Comparison of ENCODE assay signal across 26 cellular contexts in the genomic region with DNA sequence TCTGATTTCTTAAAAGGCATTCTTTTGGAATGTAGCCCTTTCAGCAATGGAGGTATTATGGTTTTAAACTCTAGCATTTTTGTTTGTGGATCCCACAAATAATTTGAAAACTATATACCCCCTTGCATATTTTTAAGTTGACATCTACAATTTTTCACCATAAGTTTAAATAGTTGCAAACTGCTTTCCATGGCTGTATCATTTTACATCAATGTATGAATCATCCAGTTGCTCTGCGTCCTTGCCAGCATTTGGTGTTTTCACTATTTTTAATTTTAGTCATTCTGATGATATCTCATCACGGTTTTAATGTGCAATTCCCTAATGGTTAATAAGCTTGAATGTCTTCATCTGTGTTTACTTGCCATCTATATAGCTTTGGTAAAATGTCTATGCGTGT. TPM values are rescaled to one million over a fixed set of nuclear protein-coding genes. Genes with fewer than 3 reads are reported as not detected.
DNase-seq lines count a peak whose midpoint lies in the region; ATAC-seq, FAIRE-seq and TF ChIP-seq lines count a peak whose summit lies in the region.
"Had no signal": no experiment of that assay in that cellular context is flagged by ENCODE, and none has a peak within 500 bp of the region (broad histone marks: within the 10 kb centered on the region; RNA-seq: fewer than 3 reads in every experiment).

No MANE protein-coding gene starts in this region.

- no peaks in the 10 kb centered on the region for H3K9me3 Mint-ChIP-seq in activated CD4-positive, alpha-beta T cell treated with anti-CD3 and anti-CD28 coated beads for 36 hours (ENCODE audit: low read depth)
- H3K9me3 Mint-ChIP-seq: activated naive CD4-positive, alpha-beta T cell treated with anti-CD3 and anti-CD28 coated beads, Interleukin-2, amount 10 ng/mL, durations not matched to agents 7 days and 5 days; T-cell had no signal

- FAIRE-seq in bronchial epithelial cell (lab: Jason Lieb, UNC), result no peak
- FAIRE-seq: keratinocyte had no signal

- no peaks in the 10 kb centered on the region for H4K20me1 ChIP-seq in hepatocyte (ENCODE audit: insufficient read depth, poor library complexity, severe bottlenecking)

- CTCF ChIA-PET in activated CD4-positive, alpha-beta T cell treated with anti-CD3 and anti-CD28 coated beads for 36 hours (lab: Charles Lee), result interaction anchor here (0.7 to 1.9 kb wide), 6 partner anchors 11 to 81 kb away, joined by 3 to 6 read pairs (median 3); no protein-coding TSS in a partner anchor

- no peaks in the 10 kb centered on the region for H3K27me3 ChIP-seq in bronchial epithelial cell (ENCODE audit: control insufficient read depth, insufficient read depth, low read length)
- H3K27me3 ChIP-seq in hepatocyte, result no peaks in the 10 kb centered on the region
- H3K27me3 ChIP-seq: cardiac muscle cell, esophagus squamous epithelium, neutrophil had no signal

- POLR2A ChIA-PET in activated CD4-positive, alpha-beta T cell treated with anti-CD3 and anti-CD28 coated beads for 36 hours (lab: Charles Lee), result no interaction called here

- no peak for DNase-seq in activated CD4-positive, alpha-beta T cell treated with anti-CD3 and anti-CD28 coated beads for 36 hours
- DNase-seq in activated CD4-positive, alpha-beta T cell treated with anti-CD3 and anti-CD28 coated beads for 4 hours, result no peak
- DNase-seq in M059J (ENCODE audit: low read depth) (peak; percentile 65), bronchial epithelial cell (ENCODE audit: low read depth) (peak; percentile 46), foreskin fibroblast (peak; percentile 45 to 65), hepatocyte (ENCODE audit: low spot score) (no peak), NCI-H2227 treated with DMSO at 0.1 percent for 48 hours (lab: John Stamatoyannopoulos, UW) (no peak), NCI-H510A treated with DMSO at 0.1 percent for 48 hours (lab: John Stamatoyannopoulos, UW) (no peak)
- DNase-seq: activated CD4-positive, alpha-beta T cell treated with anti-CD3 and anti-CD28 coated beads, Interleukin-2, amount 50 U/mL, for 48 hours; activated naive CD4-positive, alpha-beta T cell treated with anti-CD3 and anti-CD28 coated beads, Interleukin-2, amount 10 ng/mL, durations not matched to agents 7 days and 5 days; effector CD8-positive, alpha-beta T cell; esophagus squamous epithelium; GDM1; hippocampal formation; KBM-7; NCI-H1092; NCI-H2081 treated with DMSO at 0.1 percent for 48 hours; NCI-H524 treated with DMSO at 0.1 percent for 48 hours; stimulated activated CD4-positive, alpha-beta T cell treated with anti-CD3 and anti-CD28 coated beads, Interleukin-4, amount 100 ng/mL, for 24 hours; T-cell had no signal

- ATAC-seq in activated CD4-positive, alpha-beta T cell treated with anti-CD3 and anti-CD28 coated beads for 36 hours, result peak; percentile 36
- ATAC-seq: Right ventricle myocardium inferior, T-cell had no signal

- WGBS in hepatocyte (ENCODE audit: low lambda C conversion rate, missing lambda C conversion rate), result 94% methylated on average over 3 of the region's 3 CpGs

- peaks cover 38% of the 10 kb centered on the region for H3K79me2 ChIP-seq in hepatocyte

- peaks cover 59% of the 10 kb centered on the region for H3K4me1 Mint-ChIP-seq in activated CD4-positive, alpha-beta T cell treated with anti-CD3 and anti-CD28 coated beads for 36 hours

- H3K4me1 ChIP-seq in hepatocyte (ENCODE audit: insufficient read depth), result no peaks in the 10 kb centered on the region

- no peak overlapping the region for H3K4me2 ChIP-seq in hepatocyte

- no peak overlapping the region for H3K27ac ChIP-seq in hepatocyte
- H3K27ac ChIP-seq: cardiac muscle cell, esophagus squamous epithelium, neutrophil had no signal

- no peaks in the 10 kb centered on the region for H3K9me3 ChIP-seq in hepatocyte (ENCODE audit: low read depth)
- H3K9me3 ChIP-seq: esophagus squamous epithelium, neutrophil had no signal

- H3K4me3 ChIP-seq in bronchial epithelial cell (ENCODE audit: low read depth, low read length), result no peak overlapping the region
- no peak overlapping the region for H3K4me3 ChIP-seq in foreskin fibroblast (ENCODE audit: low read depth in 1 of 2, low read length in 2 of 2)
- H3K4me3 ChIP-seq in hepatocyte, result no peak overlapping the region
- H3K4me3 ChIP-seq: cardiac muscle cell, esophagus squamous epithelium, lung had no signal

- no peaks in the 10 kb centered on the region for H3K27me3 Mint-ChIP-seq in activated CD4-positive, alpha-beta T cell treated with anti-CD3 and anti-CD28 coated beads for 36 hours
- H3K27me3 Mint-ChIP-seq: activated naive CD4-positive, alpha-beta T cell treated with anti-CD3 and anti-CD28 coated beads, Interleukin-2, amount 10 ng/mL, durations not matched to agents 7 days and 5 days; T-cell had no signal

- no peak for TF ChIP-seq CTCF in bronchial epithelial cell (IDR thresholded peaks at IDR 0.05; ENCODE audit: insufficient read depth, low read length, severe bottlenecking)
- TF ChIP-seq CTCF in foreskin fibroblast (IDR thresholded peaks at IDR 0.05; ENCODE audit: low read depth, low read length), result no peak
- no peak for TF ChIP-seq CTCF in hepatocyte (IDR thresholded peaks at IDR 0.05; ENCODE audit: poor library complexity)

- intact Hi-C loops in activated CD4-positive, alpha-beta T cell treated with anti-CD3 and anti-CD28 coated beads for 36 hours (cut with DNase I, micrococcal nuclease), result no loop called here

- no peak overlapping the region for H2AFZ ChIP-seq in hepatocyte

- no peaks in the 10 kb centered on the region for H3K36me3 Mint-ChIP-seq in activated CD4-positive, alpha-beta T cell treated with anti-CD3 and anti-CD28 coated beads for 36 hours (ENCODE audit: low read depth)

- no peak overlapping the region for H3K27ac Mint-ChIP-seq in activated CD4-positive, alpha-beta T cell treated with anti-CD3 and anti-CD28 coated beads for 36 hours
- H3K27ac Mint-ChIP-seq: activated naive CD4-positive, alpha-beta T cell treated with anti-CD3 and anti-CD28 coated beads, Interleukin-2, amount 10 ng/mL, durations not matched to agents 7 days and 5 days; CD14-positive monocyte; T-cell had no signal

- H3K36me3 ChIP-seq in bronchial epithelial cell (ENCODE audit: control insufficient read depth, insufficient read depth, low read length), result no peaks in the 10 kb centered on the region
- H3K36me3 ChIP-seq in hepatocyte (replicated peaks; ENCODE audit: insufficient read depth, low read depth), result no peaks in the 10 kb centered on the region
- H3K36me3 ChIP-seq: cardiac muscle cell, esophagus squamous epithelium, neutrophil had no signal

- H3K9me2 ChIP-seq in hepatocyte (replicated peaks; ENCODE audit: insufficient read depth), result no peaks in the 10 kb centered on the region

- H3K4me3 Mint-ChIP-seq in activated CD4-positive, alpha-beta T cell treated with anti-CD3 and anti-CD28 coated beads for 36 hours, result no peak overlapping the region
- H3K4me3 Mint-ChIP-seq: activated naive CD4-positive, alpha-beta T cell treated with anti-CD3 and anti-CD28 coated beads, Interleukin-2, amount 10 ng/mL, durations not matched to agents 7 days and 5 days; CD14-positive monocyte; T-cell had no signal

RNA-seq across cellular contexts. Expression of gene DIPK1A, which starts 20.7 kb away (rescaled TPM):
- total RNA-seq in activated CD4-positive, alpha-beta T cell treated with anti-CD3 and anti-CD28 coated beads for 36 hours, result 1 to 10 TPM; 6.1 to 6.5 TPM
- total RNA-seq in M059J (2014; rRNA removed; shearing (Covaris generic)), result 12.7 and 21.5 TPM in 2 replicates
- total RNA-seq in bronchial epithelial cell, result 8.7 and 9.7 TPM in 2 replicates
- 19.7 and 21.2 TPM in 2 replicates for total RNA-seq in hepatocyte
- polyA plus RNA-seq in hepatocyte, result 16.1 and 18.0 TPM in 2 replicates

Comparison
In these comparisons a context has a peak if more than half of its experiments do, and no peak if none do; other contexts are left out.
1. DNase-seq: peak in M059J (single experiment), bronchial epithelial cell (single experiment) and foreskin fibroblast (2 of 2); none in activated CD4-positive, alpha-beta T cell treated with anti-CD3 and anti-CD28 coated beads for 36 hours (single experiment), activated CD4-positive, alpha-beta T cell treated with anti-CD3 and anti-CD28 coated beads for 4 hours (0 of 2), hepatocyte (single experiment), NCI-H2227 treated with DMSO at 0.1 percent for 48 hours (single experiment) and NCI-H510A treated with DMSO at 0.1 percent for 48 hours (single experiment).